9 cellular contexts compared by ENCODE assay signal in the genomic region with DNA sequence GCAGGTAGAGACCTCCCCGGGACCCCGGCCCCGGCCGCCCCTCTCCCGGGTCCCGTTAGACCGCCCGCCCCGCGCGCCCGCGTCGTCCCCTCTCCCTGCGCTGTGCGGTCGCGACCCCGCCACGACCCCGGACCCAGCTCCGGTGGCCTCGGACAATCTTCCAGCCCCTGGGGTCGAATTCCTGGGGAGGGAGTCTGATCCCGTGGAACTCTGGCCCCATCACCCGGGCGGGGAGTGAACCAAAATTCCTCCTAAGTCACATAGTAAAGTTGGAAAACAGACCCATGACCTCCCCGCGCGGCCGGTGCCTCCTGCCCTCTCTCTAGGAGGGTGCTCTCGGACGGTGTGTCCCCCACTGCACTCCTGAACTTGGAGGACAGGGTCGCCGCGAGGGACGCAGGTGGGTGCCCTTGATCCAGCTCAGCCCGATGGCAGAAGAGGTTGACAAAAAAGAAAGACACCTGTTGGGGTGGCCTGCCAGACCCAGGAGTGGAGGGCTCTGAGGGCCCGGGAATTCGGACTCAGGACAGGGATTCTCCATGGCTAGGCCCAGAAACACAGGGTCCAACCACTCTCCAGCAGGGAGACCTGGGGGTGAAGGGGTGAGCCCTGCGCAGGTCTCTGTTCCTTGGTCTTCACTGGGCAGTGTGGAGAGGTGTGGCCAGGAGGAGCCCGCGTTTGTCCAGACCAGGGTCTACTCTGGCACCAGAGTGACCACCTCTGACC. TPM values are rescaled to one million over a fixed set of nuclear protein-coding genes. Genes with fewer than 3 reads are reported as not detected.
A peak's percentile ranks its signal among the peaks of the same experiment; 100 is the strongest.
DNase-seq lines count a peak whose midpoint lies in the region; ATAC-seq, FAIRE-seq and TF ChIP-seq lines count a peak whose summit lies in the region.
"Had no signal": no experiment of that assay in that cellular context is flagged by ENCODE, and none has a peak within 500 bp of the region (broad histone marks: within the 10 kb centered on the region; RNA-seq: fewer than 3 reads in every experiment).

No MANE protein-coding gene starts in this region.

- H3K27ac ChIP-seq in RWPE2 (ENCODE audit: poor library complexity, severe bottlenecking) (peak overlapping the region; percentile 70), neuronal stem cell (replicated peaks; ENCODE audit: low read length) (no peak overlapping the region)

- no peak overlapping the region for H2BK120ac ChIP-seq in neuronal stem cell (ENCODE audit: low read depth, low read length)

- ATAC-seq in RWPE2 (ENCODE audit: low read depth) (0 out of 3 replicates have a peak, but pooled peaks have one; percentile 1), GM18520 (IDR thresholded peaks at IDR 0.05; ENCODE audit: unreplicated experiment) (no peak)

- peak overlapping the region; percentile 10 for H3K9ac ChIP-seq in neuronal stem cell (ENCODE audit: low read depth, low read length, poor library complexity)

- H2BK12ac ChIP-seq in neuronal stem cell (ENCODE audit: low read length), result no peak overlapping the region

- no peak overlapping the region for H2BK15ac ChIP-seq in neuronal stem cell (ENCODE audit: low read length)

- TF ChIP-seq CTCF in CD14-positive monocyte (IDR thresholded peaks at IDR 0.05) (no peak), RWPE2 (IDR thresholded peaks at IDR 0.05; ENCODE audit: poor library complexity, severe bottlenecking) (no peak), fibroblast of mammary gland (conservative IDR thresholded peaks at IDR 0.05; ENCODE audit: control insufficient read depth, insufficient read depth, low read depth, low read length) (no peak), GM20000 (IDR thresholded peaks at IDR 0.05; ENCODE audit: extremely low read depth, missing control alignments) (no peak)

- H3K9me3 Mint-ChIP-seq in CD14-positive monocyte, result peaks cover 0 to 2% (median 0%) of the 10 kb centered on the region in 7 donors

- H3K4me1 Mint-ChIP-seq in CD14-positive monocyte, result peaks cover 57% of the 10 kb centered on the region

- FAIRE-seq in H54 (lab: Jason Lieb, UNC), result no peak
- FAIRE-seq: endometrium had no signal

- H3K27ac Mint-ChIP-seq in CD14-positive monocyte, result peak overlapping the region; percentile 76 to 94 (median 90)

- H3K23ac ChIP-seq in neuronal stem cell (ENCODE audit: low read depth, low read length, poor library complexity), result peak overlapping the region; percentile 70

- no peaks in the 10 kb centered on the region for H3K9me3 ChIP-seq in RWPE2 (ENCODE audit: severe bottlenecking)
- H3K9me3 ChIP-seq in neuronal stem cell (replicated peaks in 1 of 2; ENCODE audit: control insufficient read depth in 2 of 2, insufficient read depth in 1 of 2, low read depth in 1 of 2, low read length in 2 of 2), result no peaks in the 10 kb centered on the region

- peaks cover 6 to 10% (median 6%) of the 10 kb centered on the region in 3 donors for H3K27me3 Mint-ChIP-seq in CD14-positive monocyte (ENCODE audit: low read depth in 3 of 3)

- H4K8ac ChIP-seq in neuronal stem cell (ENCODE audit: low read depth, low read length), result peak overlapping the region; percentile 10

- H3K18ac ChIP-seq in neuronal stem cell (ENCODE audit: low read length), result peak overlapping the region; percentile 84

- H3K27me3 ChIP-seq in RWPE2 (ENCODE audit: insufficient read depth, poor library complexity, severe bottlenecking) (no peaks in the 10 kb centered on the region), neuronal stem cell (ENCODE audit: control insufficient read depth in 3 of 3, insufficient read depth in 3 of 3, low read depth in 1 of 3, low read length in 3 of 3) (peaks cover 0 to 18% (median 0%) of the 10 kb centered on the region in 3 experiments)

- no peak for TF ChIP-seq POLR2A in H54 (IDR thresholded peaks at IDR 0.05; ENCODE audit: low read depth, low read length)

- no peak for DNase-seq in CD14-positive monocyte (ENCODE audit: low spot score)
- no peak for DNase-seq in RWPE2 (ENCODE audit: low spot score)
- peak; percentile 34 for DNase-seq in fibroblast of mammary gland (ENCODE audit: low read depth)
- no peak for DNase-seq in neuronal stem cell (ENCODE audit: low spot score)
- DNase-seq in H54 (ENCODE audit: insufficient read length, low spot score), result no peak
- no peak for DNase-seq in stimulated activated CD8-positive, alpha-beta memory T cell treated with anti-CD3 and anti-CD28 coated beads, Interleukin-4, amount 100 ng/mL, for 48 hours
- DNase-seq in GM20000 (ENCODE audit: low spot score), result no peak

- H3K79me1 ChIP-seq in neuronal stem cell (ENCODE audit: low read depth, low read length), result no peaks in the 10 kb centered on the region

- no peak overlapping the region for H2BK5ac ChIP-seq in neuronal stem cell (ENCODE audit: low read length)

- H3K4me2 ChIP-seq in neuronal stem cell (ENCODE audit: insufficient read depth, low read length, poor library complexity, severe bottlenecking), result peak overlapping the region; percentile 98

- H2AFZ ChIP-seq in neuronal stem cell (ENCODE audit: low read length), result peak overlapping the region; percentile 85

- peaks cover 9 to 11% of the 10 kb centered on the region in 2 donors for H3K36me3 Mint-ChIP-seq in CD14-positive monocyte

- no peak overlapping the region for H3K4ac ChIP-seq in neuronal stem cell (ENCODE audit: low read length)

- intact Hi-C loops in CD14-positive monocyte (cut with micrococcal nuclease), result loop anchor here in 1 of 2 donors (10.0 kb wide), 2 partner anchors 65 to 285 kb away; a partner anchor contains a TSS

- H2AK5ac ChIP-seq in neuronal stem cell (ENCODE audit: low read depth, low read length), result peak overlapping the region; percentile 79

- no peaks in the 10 kb centered on the region; the same call in 1 of the 2 replicates for H3K36me3 ChIP-seq in RWPE2 (ENCODE audit: low read depth)
- H3K36me3 ChIP-seq in neuronal stem cell (replicated peaks in 1 of 2; ENCODE audit: control insufficient read depth in 2 of 2, insufficient read depth in 2 of 2, low read length in 2 of 2), result no peaks in the 10 kb centered on the region

- H4K91ac ChIP-seq in neuronal stem cell (ENCODE audit: low read depth, low read length, poor library complexity), result no peak overlapping the region

- no peak overlapping the region for H3K14ac ChIP-seq in neuronal stem cell (ENCODE audit: low read length)

- no CpG with 5 or more reads among the region's 43 CpGs for WGBS in neuronal stem cell (ENCODE audit: extremely low coverage in 2 of 2, insufficient read length in 2 of 2, insufficient replicate concordance in 1 of 2), 2 donors

- H3K4me3 ChIP-seq in RWPE2 (ENCODE audit: severe bottlenecking) (peak overlapping the region; percentile 61), fibroblast of mammary gland (ENCODE audit: control insufficient read depth, low read depth, low read length) (peak overlapping the region; percentile 67), neuronal stem cell (ENCODE audit: low read length in 2 of 2) (peak overlapping the region in 1 of 2 donors; percentile 31)

- H3K4me1 ChIP-seq in RWPE2 (ENCODE audit: insufficient read depth, poor library complexity, severe bottlenecking) (peaks cover 19% of the 10 kb centered on the region), neuronal stem cell (ENCODE audit: control insufficient read depth in 2 of 2, insufficient read depth in 1 of 2, low read depth in 1 of 2, low read length in 2 of 2) (peaks cover 9 to 12% of the 10 kb centered on the region in 2 donors)

- H3K4me3 Mint-ChIP-seq in CD14-positive monocyte, result peak overlapping the region; percentile 88 to 95

RNA-seq across cellular contexts. Expression of a gene that starts 0.5 kb away (rescaled TPM):
- 1 to 10 TPM; 2.5 to 2.8 TPM for polyA plus RNA-seq in CD14-positive monocyte
- polyA plus RNA-seq in neuronal stem cell (2013, experiment 1 of 2), result 0.14 TPM
- 0.17 TPM for polyA plus RNA-seq in neuronal stem cell (2013, experiment 2 of 2)

RNA-seq across cellular contexts. Expression of a gene that starts 29.8 kb away (rescaled TPM):
- polyA plus RNA-seq in CD14-positive monocyte, result 100 to 1,000 TPM; 287 to 301 TPM
- polyA plus RNA-seq in neuronal stem cell (2013, experiment 1 of 2), result 117 TPM
- 117 TPM for polyA plus RNA-seq in neuronal stem cell (2013, experiment 2 of 2)

RNA-seq across cellular contexts. Expression of a gene that starts 34.1 kb away (rescaled TPM):
- not detected for polyA plus RNA-seq in CD14-positive monocyte
- polyA plus RNA-seq in neuronal stem cell (2013, experiment 1 of 2), result 0.67 TPM
- polyA plus RNA-seq in neuronal stem cell (2013, experiment 2 of 2), result 1.1 TPM

RNA-seq across cellular contexts. Expression of a gene that starts 41.8 kb away (rescaled TPM):
- polyA plus RNA-seq in CD14-positive monocyte, result not detected
- polyA plus RNA-seq in neuronal stem cell (2013, experiment 1 of 2), result 0.91 TPM
- 0.91 TPM for polyA plus RNA-seq in neuronal stem cell (2013, experiment 2 of 2)
